Comparison of ENCODE assay signal across 15 cellular contexts in the genomic region with DNA sequence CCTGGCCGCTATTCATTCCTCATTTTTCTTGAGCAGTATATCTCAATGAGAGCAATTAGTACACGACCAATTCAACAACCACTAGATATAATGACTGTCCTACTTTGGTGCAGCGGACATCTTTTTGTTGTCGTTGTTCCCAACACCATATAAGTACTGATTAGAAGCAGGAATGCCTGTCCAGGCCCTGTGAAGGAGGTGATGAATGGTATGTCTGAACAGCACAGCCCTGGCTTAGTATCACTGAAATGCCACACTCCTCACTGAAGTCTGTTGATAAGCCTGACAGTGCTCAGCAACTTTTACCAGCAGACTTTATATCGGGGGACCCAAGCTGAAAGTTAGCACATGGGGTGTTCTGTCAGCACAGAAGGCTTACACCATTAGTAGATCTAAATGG.
"Had no signal": no experiment of that assay in that cellular context is flagged by ENCODE, and none has a peak within 500 bp of the region (broad histone marks: within the 10 kb centered on the region; RNA-seq: fewer than 3 reads in every experiment).

No MANE protein-coding gene starts in this region.

- ATAC-seq: activated naive CD4-positive, alpha-beta T cell treated with anti-CD3 and anti-CD28 coated beads, Interleukin-2, amount 50 U/mL, for 72 hours; activated T-cell treated with anti-CD3 and anti-CD28 coated beads, Interleukin-2, amount 50 U/mL, for 72 hours; left colon had no signal

- H3K36me3 ChIP-seq: adrenal gland, esophagus muscularis mucosa, thoracic aorta, upper lobe of left lung had no signal

- H3K36me3 Mint-ChIP-seq: activated naive CD4-positive, alpha-beta T cell treated with anti-CD3 and anti-CD28 coated beads, Interleukin-2, amount 50 U/mL, for 72 hours had no signal

- H3K9me3 ChIP-seq: adrenal gland, esophagus muscularis mucosa, thoracic aorta, upper lobe of left lung had no signal

- H3K4me3 Mint-ChIP-seq: activated T-cell treated with anti-CD3 and anti-CD28 coated beads, Interleukin-2, amount 50 U/mL, for 72 hours; T-helper 2 cell treated with Interferon-gamma antibody and Interleukin-4, amounts not matched to agents 5 μg/mL and 100 μg/mL, for 36 hours had no signal

- DNase-seq: activated CD4-positive, alpha-beta T cell treated with anti-CD3 and anti-CD28 coated beads, Interleukin-2, amount 50 U/mL, for 4 hours; activated effector memory CD4-positive, alpha-beta T cell treated with anti-CD3 and anti-CD28 coated beads, Interleukin-2, amount 50 U/mL, for 16 hours; activated T-cell treated with anti-CD3 and anti-CD28 coated beads, Interleukin-2, amount 50 U/mL, for 72 hours; adrenal gland; dermis blood vessel endothelial cell; effector memory CD4-positive, alpha-beta T cell; left colon; retina; stimulated activated CD4-positive, alpha-beta T cell treated with anti-CD3 and anti-CD28 coated beads, Interleukin-15, amount 100 ng/mL, for 24 hours; stimulated activated CD4-positive, alpha-beta T cell treated with anti-CD3 and anti-CD28 coated beads, Interleukin-2, amount 100 ng/mL, for 48 hours; upper lobe of left lung had no signal

- H3K27ac Mint-ChIP-seq: activated naive CD4-positive, alpha-beta T cell treated with anti-CD3 and anti-CD28 coated beads, Interleukin-2, amount 50 U/mL, for 72 hours; activated T-cell treated with anti-CD3 and anti-CD28 coated beads, Interleukin-2, amount 50 U/mL, for 72 hours; T-helper 2 cell treated with Interferon-gamma antibody and Interleukin-4, amounts not matched to agents 5 μg/mL and 100 μg/mL, for 36 hours had no signal

- H3K27me3 ChIP-seq: adrenal gland, esophagus muscularis mucosa, upper lobe of left lung had no signal

- H3K9me3 Mint-ChIP-seq: activated naive CD4-positive, alpha-beta T cell treated with anti-CD3 and anti-CD28 coated beads, Interleukin-2, amount 50 U/mL, for 72 hours; activated T-cell treated with anti-CD3 and anti-CD28 coated beads, Interleukin-2, amount 50 U/mL, for 72 hours; T-helper 2 cell treated with Interferon-gamma antibody and Interleukin-4, amounts not matched to agents 5 μg/mL and 100 μg/mL, for 36 hours had no signal

- H3K4me3 ChIP-seq: adrenal gland, esophagus muscularis mucosa, thoracic aorta, upper lobe of left lung had no signal

- H3K4me1 ChIP-seq: adrenal gland, esophagus muscularis mucosa, upper lobe of left lung had no signal

- H3K27ac ChIP-seq: adrenal gland, esophagus muscularis mucosa, thoracic aorta, upper lobe of left lung had no signal
